20 cellular contexts compared by ENCODE assay signal in genomic region chr10:50514995-50515394, GRCh38.
DNase-seq lines count a peak whose midpoint lies in the region; ATAC-seq, FAIRE-seq and TF ChIP-seq lines count a peak whose summit lies in the region.
"Had no signal": no experiment of that assay in that cellular context is flagged by ENCODE, and none has a peak within 500 bp of the region (broad histone marks: within the 10 kb centered on the region; RNA-seq: fewer than 3 reads in every experiment).

No MANE protein-coding gene starts in this region.

- peaks cover 18% of the 10 kb centered on the region for H3K36me3 Mint-ChIP-seq in CD4-positive, CD25-positive, alpha-beta regulatory T cell
- H3K36me3 Mint-ChIP-seq in memory B cell, result peaks cover 25% of the 10 kb centered on the region

- no peak overlapping the region for H3K27ac ChIP-seq in CD4-positive, CD25-positive, alpha-beta regulatory T cell (ENCODE audit: insufficient read depth, low read length, poor library complexity, severe bottlenecking)
- H3K27ac ChIP-seq in dorsolateral prefrontal cortex, result peak overlapping the region in 54 of 59 donors; percentile 3 to 99 (median 64)
- H3K27ac ChIP-seq: RWPE1, SJSA1 had no signal

- peaks cover 13% of the 10 kb centered on the region for H3K36me3 ChIP-seq in CD4-positive, CD25-positive, alpha-beta regulatory T cell (ENCODE audit: control insufficient read depth, insufficient read depth, low read length)
- H3K36me3 ChIP-seq: BE2C, HAP-1, SJSA1 had no signal

- ATAC-seq in CD4-positive, CD25-positive, alpha-beta regulatory T cell (ENCODE audit: low read depth in 2 of 2), result no peak
- ATAC-seq in memory B cell (ENCODE audit: low read depth) (no peak), GM19328 (IDR thresholded peaks at IDR 0.05; ENCODE audit: unreplicated experiment) (no peak)

- CTCF ChIA-PET in GM10248 (lab: Yijun Ruan, JAX), result interaction anchor here (0.9 to 1.9 kb wide), 4 partner anchors 9 to 80 kb away, joined by 3 to 5 read pairs (median 3); no protein-coding TSS in a partner anchor

- H3K4me3 ChIP-seq in CD4-positive, CD25-positive, alpha-beta regulatory T cell (ENCODE audit: low read depth, low read length), result no peak overlapping the region
- no peak overlapping the region for H3K4me3 ChIP-seq in dorsolateral prefrontal cortex
- H3K4me3 ChIP-seq: HAP-1, SJSA1 had no signal

- POLR2A ChIA-PET in GM10248 (lab: Yijun Ruan, JAX), result no interaction called here

- TF ChIP-seq CTCF in dorsolateral prefrontal cortex (IDR thresholded peaks at IDR 0.05 in 54 of 56, conservative IDR thresholded peaks at IDR 0.05 in 2 of 56; ENCODE audit: low read depth in 1 of 56, partially characterized antibody in 56 of 56), result no peak
- TF ChIP-seq CTCF in GM10248 (IDR thresholded peaks at IDR 0.05; ENCODE audit: control extremely low read depth, extremely low read depth, low read depth, missing control alignments), result no peak

- H3K4me1 ChIP-seq in CD4-positive, CD25-positive, alpha-beta regulatory T cell (ENCODE audit: control insufficient read depth, insufficient read depth, low read length, poor library complexity, severe bottlenecking), result peaks cover 37% of the 10 kb centered on the region
- H3K4me1 ChIP-seq: HAP-1 had no signal

- FAIRE-seq in GM19239 (lab: Jason Lieb, UNC), result peak; percentile 55

- H3K27me3 Mint-ChIP-seq in CD4-positive, CD25-positive, alpha-beta regulatory T cell, result no peaks in the 10 kb centered on the region
- no peaks in the 10 kb centered on the region for H3K27me3 Mint-ChIP-seq in memory B cell

- no peaks in the 10 kb centered on the region for H3K27me3 ChIP-seq in CD4-positive, CD25-positive, alpha-beta regulatory T cell (ENCODE audit: control insufficient read depth, insufficient read depth, low read length)
- H3K27me3 ChIP-seq in dorsolateral prefrontal cortex, result no peaks in the 10 kb centered on the region
- H3K27me3 ChIP-seq: BE2C, SJSA1 had no signal

- intact Hi-C loops in dorsolateral prefrontal cortex (cut with DNase I), result no loop called here

- peaks cover 37 to 88% (median 70%) of the 10 kb centered on the region in 4 donors for H3K4me1 Mint-ChIP-seq in CD4-positive, CD25-positive, alpha-beta regulatory T cell
- H3K4me1 Mint-ChIP-seq in memory B cell, result peaks cover 25% of the 10 kb centered on the region

- H3K9me3 Mint-ChIP-seq in CD4-positive, CD25-positive, alpha-beta regulatory T cell, result no peaks in the 10 kb centered on the region
- no peaks in the 10 kb centered on the region for H3K9me3 Mint-ChIP-seq in memory B cell

- DNase-seq in CD4-positive, CD25-positive, alpha-beta regulatory T cell, result no peak
- DNase-seq in GM19239 (ENCODE audit: insufficient read length, low spot score) (no peak), dorsolateral prefrontal cortex (no peak), memory B cell (ENCODE audit: low spot score in 2 of 2) (no peak), GM10248 (ENCODE audit: extremely low spot score) (no peak), NCI-H146 (lab: John Stamatoyannopoulos, UW) (no peak)
- DNase-seq in stimulated activated naive CD4-positive, alpha-beta T cell treated with Interleukin-2 at 50 U/mL for 16 hours (lab: John Stamatoyannopoulos, UW), result no peak
- DNase-seq: ACHN; BE2C; DMS153; EL; NCI-H2107; NCI-H345; NCI-H69; NK-92 treated with Interleukin-12 subunit alpha and Interleukin-12 subunit beta, amount 100 ng/mL, for 24 hours; OCI-M1 had no signal

- H3K27ac Mint-ChIP-seq in CD4-positive, CD25-positive, alpha-beta regulatory T cell, result peak overlapping the region; percentile 26 to 91 (median 80)
- peak overlapping the region; percentile 10 for H3K27ac Mint-ChIP-seq in memory B cell

- H3K4me3 Mint-ChIP-seq in CD4-positive, CD25-positive, alpha-beta regulatory T cell, result no peak overlapping the region
- H3K4me3 Mint-ChIP-seq in memory B cell, result no peak overlapping the region

- H3K9me3 ChIP-seq in CD4-positive, CD25-positive, alpha-beta regulatory T cell (ENCODE audit: control insufficient read depth in 2 of 2, low read length in 2 of 2), result no peaks in the 10 kb centered on the region
- H3K9me3 ChIP-seq: BE2C, HAP-1, SJSA1 had no signal
